Comparison of ENCODE assay signal across 15 cellular contexts in the genomic region with DNA sequence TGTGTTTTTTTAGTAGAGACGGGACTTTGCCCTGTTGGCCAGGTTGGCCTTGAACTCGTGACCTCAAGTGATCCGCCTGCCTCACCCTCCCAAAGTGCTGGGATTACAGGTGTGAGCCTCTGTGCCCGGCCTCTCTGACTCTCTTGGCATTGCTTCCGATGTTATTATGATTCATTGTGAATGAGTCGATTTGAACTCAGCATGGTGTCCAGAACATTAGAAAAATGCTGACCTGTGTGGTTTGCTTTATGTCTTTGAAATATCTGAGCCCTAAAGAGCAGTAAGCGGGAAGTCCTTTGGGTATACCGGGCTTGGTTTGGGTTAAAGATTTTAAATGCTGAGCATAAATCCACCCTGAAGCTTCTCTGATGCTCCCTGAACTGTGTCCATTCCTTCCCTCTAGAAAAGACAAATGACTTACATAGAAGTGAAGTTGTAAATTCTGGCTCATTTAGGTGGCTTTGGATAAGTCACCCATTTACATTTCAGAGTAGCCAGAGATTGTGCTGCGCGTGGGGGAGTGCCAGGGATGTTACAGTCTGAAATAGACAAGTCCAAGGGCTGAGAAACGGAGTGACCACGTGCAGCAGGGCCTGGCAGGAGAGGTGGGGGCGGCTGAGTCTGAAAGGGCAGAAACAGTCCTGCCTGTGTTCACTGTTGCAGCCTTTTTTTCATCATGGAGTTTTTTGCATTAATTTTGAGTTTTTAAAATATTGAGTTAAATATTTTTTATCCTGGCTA. TPM values are rescaled to one million over a fixed set of nuclear protein-coding genes. Genes with fewer than 3 reads are reported as not detected.
DNase-seq lines count a peak whose midpoint lies in the region; ATAC-seq and TF ChIP-seq lines count a peak whose summit lies in the region.
"Had no signal": no experiment of that assay in that cellular context is flagged by ENCODE, and none has a peak within 500 bp of the region (broad histone marks: within the 10 kb centered on the region; RNA-seq: fewer than 3 reads in every experiment).

No MANE protein-coding gene starts in this region.

- no peaks in the 10 kb centered on the region for H3K27me3 ChIP-seq in upper lobe of right lung
- H3K27me3 ChIP-seq in effector memory CD4-positive, alpha-beta T cell (replicated peaks; ENCODE audit: control insufficient read depth, insufficient read depth, low read length, poor library complexity, severe bottlenecking), result no peaks in the 10 kb centered on the region
- H3K27me3 ChIP-seq in ovary, result no peaks in the 10 kb centered on the region
- H3K27me3 ChIP-seq: colonic mucosa had no signal

- in situ Hi-C loops in astrocyte of the cerebellum (cut with HindIII; ENCODE audit: low sequenced_read_pairs), result loop anchor here (5.0 kb wide), 1 partner anchor 1123 kb away; no protein-coding TSS in a partner anchor

- intact Hi-C loops in upper lobe of right lung (cut with DNase I), result no loop called here
- intact Hi-C loops in ovary (cut with DNase I), result no loop called here

- H3K36me3 Mint-ChIP-seq in activated naive CD8-positive, alpha-beta T cell, result no peaks in the 10 kb centered on the region
- no peaks in the 10 kb centered on the region for H3K36me3 Mint-ChIP-seq in activated naive CD8-positive, alpha-beta T cell treated with anti-CD3 and anti-CD28 coated beads, Interleukin-2, amount 50 U/mL, for 24 hours (ENCODE audit: low read depth)
- H3K36me3 Mint-ChIP-seq: activated naive CD8-positive, alpha-beta T cell treated with anti-CD3 and anti-CD28 coated beads, Interleukin-2, amount 10 ng/mL, durations not matched to agents 7 days and 5 days had no signal

- no peak for TF ChIP-seq POLR2A in ovary (IDR thresholded peaks at IDR 0.05)

- TF ChIP-seq EP300 in ovary (IDR thresholded peaks at IDR 0.05), result no peak

- peaks cover 13% of the 10 kb centered on the region for H3K4me1 Mint-ChIP-seq in activated naive CD8-positive, alpha-beta T cell (ENCODE audit: low read depth)
- H3K4me1 Mint-ChIP-seq in activated naive CD8-positive, alpha-beta T cell treated with anti-CD3 and anti-CD28 coated beads, Interleukin-2, amount 50 U/mL, for 24 hours, result peaks cover 16% of the 10 kb centered on the region

- WGBS in ovary, 3 donors, result 30 to 46% (median 43%) methylated on average over 13 of the region's 13 CpGs

- DNase-seq in activated naive CD8-positive, alpha-beta T cell treated with anti-CD3 and anti-CD28 coated beads, Interleukin-2, amount 50 U/mL, for 24 hours, result no peak
- DNase-seq in astrocyte of the cerebellum (ENCODE audit: low read depth) (peak; percentile 68), kidney tubule cell (ENCODE audit: low spot score) (peak; percentile 63), upper lobe of right lung (peak; percentile 45), ovary (no peak)
- no peak for DNase-seq in effector memory CD4-positive, alpha-beta T cell
- DNase-seq: activated CD8-positive, alpha-beta memory T cell treated with anti-CD3 and anti-CD28 coated beads, Interleukin-2, amount 50 U/mL, for 4 hours; activated naive CD8-positive, alpha-beta T cell treated with anti-CD3 and anti-CD28 coated beads, Interleukin-2, amount 10 ng/mL, durations not matched to agents 7 days and 5 days; colonic mucosa; lower lobe of right lung; NCI-H1092 treated with DMSO at 0.1 percent for 48 hours; NCI-H345; small intestine had no signal

- H3K9me3 ChIP-seq in upper lobe of right lung (no peaks in the 10 kb centered on the region), ovary (peaks cover 0 to 3% of the 10 kb centered on the region in 2 donors)
- no peaks in the 10 kb centered on the region for H3K9me3 ChIP-seq in effector memory CD4-positive, alpha-beta T cell (ENCODE audit: control insufficient read depth, low read length)
- H3K9me3 ChIP-seq: colonic mucosa, lower lobe of right lung had no signal

- no peak for ATAC-seq in activated naive CD8-positive, alpha-beta T cell treated with anti-CD3 and anti-CD28 coated beads, Interleukin-2, amount 50 U/mL, for 24 hours
- ATAC-seq in upper lobe of right lung (no peak), HG02759 (IDR thresholded peaks at IDR 0.05; ENCODE audit: unreplicated experiment) (no peak)
- ATAC-seq: lower lobe of right lung had no signal

- H3K36me3 ChIP-seq in upper lobe of right lung (no peaks in the 10 kb centered on the region), ovary (no peaks in the 10 kb centered on the region)
- no peaks in the 10 kb centered on the region for H3K36me3 ChIP-seq in effector memory CD4-positive, alpha-beta T cell (ENCODE audit: control insufficient read depth, insufficient read depth, low read length)
- H3K36me3 ChIP-seq: colonic mucosa, lower lobe of right lung had no signal

- TF ChIP-seq CTCF in astrocyte of the cerebellum (IDR thresholded peaks at IDR 0.05; ENCODE audit: low read depth, low read length, missing control alignments), result no peak
- TF ChIP-seq CTCF in upper lobe of right lung (IDR thresholded peaks at IDR 0.05), result no peak
- no peak for TF ChIP-seq CTCF in ovary (IDR thresholded peaks at IDR 0.05)

- peak overlapping the region; percentile 97 for H3K27ac Mint-ChIP-seq in activated naive CD8-positive, alpha-beta T cell
- H3K27ac Mint-ChIP-seq in activated naive CD8-positive, alpha-beta T cell treated with anti-CD3 and anti-CD28 coated beads, Interleukin-2, amount 50 U/mL, for 24 hours, result no peak overlapping the region

- H3K4me3 ChIP-seq in astrocyte of the cerebellum (ENCODE audit: low read depth, low read length), result no peak overlapping the region
- H3K4me3 ChIP-seq in upper lobe of right lung, result no peak overlapping the region
- no peak overlapping the region for H3K4me3 ChIP-seq in effector memory CD4-positive, alpha-beta T cell (ENCODE audit: insufficient read depth, low read depth, low read length, poor library complexity, severe bottlenecking)
- no peak overlapping the region for H3K4me3 ChIP-seq in ovary
- H3K4me3 ChIP-seq: colonic mucosa, lower lobe of right lung had no signal

- H3K27me3 Mint-ChIP-seq in activated naive CD8-positive, alpha-beta T cell, result no peaks in the 10 kb centered on the region
- no peaks in the 10 kb centered on the region for H3K27me3 Mint-ChIP-seq in activated naive CD8-positive, alpha-beta T cell treated with anti-CD3 and anti-CD28 coated beads, Interleukin-2, amount 50 U/mL, for 24 hours
- H3K27me3 Mint-ChIP-seq: activated naive CD8-positive, alpha-beta T cell treated with anti-CD3 and anti-CD28 coated beads, Interleukin-2, amount 10 ng/mL, durations not matched to agents 7 days and 5 days had no signal

- H3K4me3 Mint-ChIP-seq in activated naive CD8-positive, alpha-beta T cell, result no peak overlapping the region
- no peak overlapping the region for H3K4me3 Mint-ChIP-seq in activated naive CD8-positive, alpha-beta T cell treated with anti-CD3 and anti-CD28 coated beads, Interleukin-2, amount 50 U/mL, for 24 hours
- H3K4me3 Mint-ChIP-seq: activated naive CD8-positive, alpha-beta T cell treated with anti-CD3 and anti-CD28 coated beads, Interleukin-2, amount 10 ng/mL, durations not matched to agents 7 days and 5 days had no signal

- H3K27ac ChIP-seq in upper lobe of right lung (no peak overlapping the region), ovary (no peak overlapping the region)
- H3K27ac ChIP-seq in effector memory CD4-positive, alpha-beta T cell (ENCODE audit: insufficient read depth, low read length, poor library complexity, severe bottlenecking), result no peak overlapping the region
- H3K27ac ChIP-seq: colonic mucosa, lower lobe of right lung had no signal

- no peaks in the 10 kb centered on the region for H3K9me3 Mint-ChIP-seq in activated naive CD8-positive, alpha-beta T cell (ENCODE audit: low read depth)
- H3K9me3 Mint-ChIP-seq in activated naive CD8-positive, alpha-beta T cell treated with anti-CD3 and anti-CD28 coated beads, Interleukin-2, amount 50 U/mL, for 24 hours, result no peaks in the 10 kb centered on the region
- H3K9me3 Mint-ChIP-seq: activated naive CD8-positive, alpha-beta T cell treated with anti-CD3 and anti-CD28 coated beads, Interleukin-2, amount 10 ng/mL, durations not matched to agents 7 days and 5 days had no signal

- no peaks in the 10 kb centered on the region for H3K4me1 ChIP-seq in upper lobe of right lung
- H3K4me1 ChIP-seq in effector memory CD4-positive, alpha-beta T cell (ENCODE audit: control insufficient read depth, insufficient read depth, low read length, poor library complexity, severe bottlenecking), result no peaks in the 10 kb centered on the region
- H3K4me1 ChIP-seq in ovary (ENCODE audit: insufficient read depth), result no peaks in the 10 kb centered on the region
- H3K4me1 ChIP-seq: colonic mucosa, lower lobe of right lung had no signal

RNA-seq across cellular contexts. Expression of a gene that starts 39.6 kb away (rescaled TPM):
- total RNA-seq in upper lobe of right lung, result 31.3 TPM
- total RNA-seq in ovary, result 10 to 100 TPM; 19.0 to 33.2 (median 24.7) TPM
- 10 to 100 TPM; 18.1 to 22.6 TPM for polyA plus RNA-seq in ovary

Comparison
In these comparisons a context has a peak if more than half of its experiments do, and no peak if none do; other contexts are left out.
1. DNase-seq: peak in astrocyte of the cerebellum (single experiment), kidney tubule cell (single experiment) and upper lobe of right lung (single experiment); none in activated naive CD8-positive, alpha-beta T cell treated with anti-CD3 and anti-CD28 coated beads, Interleukin-2, amount 50 U/mL, for 24 hours (single experiment), effector memory CD4-positive, alpha-beta T cell (0 of 3) and ovary (0 of 5).